Comparison of ENCODE assay signal across 8 cellular contexts in genomic region chr10:124461642-124462347, GRCh38. TPM values are rescaled to one million over a fixed set of nuclear protein-coding genes. Genes with fewer than 3 reads are reported as not detected.
DNase-seq lines count a peak whose midpoint lies in the region; ATAC-seq and TF ChIP-seq lines count a peak whose summit lies in the region.

Gene LHPP, plus strand, starts transcription at chr10:124461823. Its CDS starts 40 bp downstream, at chr10:124461863.

- intact Hi-C loops in tibial artery (cut with DNase I; ENCODE audit: low total_unique reads), result loop anchor here (2.0 kb wide), 1 partner anchor 41 kb away; no protein-coding TSS in a partner anchor

- H3K18ac ChIP-seq in trophoblast cell (ENCODE audit: low read length), result peak within 1 kb of the TSS; percentile 99

- H3K79me2 ChIP-seq in trophoblast cell (ENCODE audit: control insufficient read depth, insufficient read depth, low read length, poor library complexity), result peaks cover 2% of the 10 kb centered on the region

- peaks cover 9% of the 10 kb centered on the region for H3K27me3 Mint-ChIP-seq in activated naive CD8-positive, alpha-beta T cell treated with anti-CD3 and anti-CD28 coated beads, Interleukin-2, amount 10 ng/mL, durations not matched to agents 7 days and 5 days

- H3K27ac Mint-ChIP-seq in activated naive CD8-positive, alpha-beta T cell treated with anti-CD3 and anti-CD28 coated beads, Interleukin-2, amount 10 ng/mL, durations not matched to agents 7 days and 5 days, result peak within 1 kb of the TSS; percentile 99

- H4K8ac ChIP-seq in trophoblast cell (ENCODE audit: low read depth, low read length), result peak within 1 kb of the TSS; percentile 97

- peaks cover 6% of the 10 kb centered on the region for H3K36me3 Mint-ChIP-seq in activated naive CD8-positive, alpha-beta T cell treated with anti-CD3 and anti-CD28 coated beads, Interleukin-2, amount 10 ng/mL, durations not matched to agents 7 days and 5 days

- peak within 1 kb of the TSS; percentile 99 for H4K12ac ChIP-seq in trophoblast cell (ENCODE audit: low read depth, low read length)

- H3K79me1 ChIP-seq in trophoblast cell (ENCODE audit: low read length), result peaks cover 9% of the 10 kb centered on the region

- peaks cover 22% of the 10 kb centered on the region for H3K4me1 Mint-ChIP-seq in activated naive CD8-positive, alpha-beta T cell treated with anti-CD3 and anti-CD28 coated beads, Interleukin-2, amount 10 ng/mL, durations not matched to agents 7 days and 5 days

- H2BK5ac ChIP-seq in trophoblast cell (ENCODE audit: low read depth, low read length, poor library complexity), result peak within 1 kb of the TSS; percentile 86

- H3K23ac ChIP-seq in trophoblast cell (ENCODE audit: low read length), result no peak within 1 kb of the TSS

- ATAC-seq in activated naive CD8-positive, alpha-beta T cell treated with anti-CD3 and anti-CD28 coated beads, Interleukin-2, amount 10 ng/mL, durations not matched to agents 7 days and 5 days (ENCODE audit: low read depth), result peak; percentile 96

- no CpG with 5 or more reads among the region's 81 CpGs for WGBS in trophoblast cell (ENCODE audit: extremely low coverage, insufficient coverage, insufficient read length)

- H2BK12ac ChIP-seq in trophoblast cell (ENCODE audit: low read length), result peak within 1 kb of the TSS; percentile 17

- peak within 1 kb of the TSS; percentile 93 for H2BK120ac ChIP-seq in trophoblast cell (ENCODE audit: insufficient read depth, low read length, poor library complexity)

- no peak within 1 kb of the TSS for H2AK5ac ChIP-seq in trophoblast cell (ENCODE audit: low read length)

- peak within 1 kb of the TSS; percentile 94 for H3K4ac ChIP-seq in trophoblast cell (ENCODE audit: low read depth, low read length)

- peak within 1 kb of the TSS; percentile 95 for H3K4me2 ChIP-seq in trophoblast cell (ENCODE audit: low read length)

- H3K27me3 ChIP-seq in cardiac muscle cell (no peaks in the 10 kb centered on the region), trophoblast cell (ENCODE audit: insufficient read depth, low read length) (no peaks in the 10 kb centered on the region), tibial artery (peaks cover 0 to under 1% of the 10 kb centered on the region in 2 donors)

- 0 out of 2 replicates have a peak, but pooled peaks have one; percentile 19 for TF ChIP-seq CTCF in LNCaP clone FGC (IDR thresholded peaks at IDR 0.05; ENCODE audit: control insufficient read depth, extremely low read depth, insufficient read depth)
- TF ChIP-seq CTCF in cardiac muscle cell (IDR thresholded peaks at IDR 0.05; ENCODE audit: low read depth, low read length), result peak; percentile 2
- peak; percentile 50 to 57 for TF ChIP-seq CTCF in tibial artery (IDR thresholded peaks at IDR 0.05)

- peak within 1 kb of the TSS; percentile 83 for H3K9ac ChIP-seq in trophoblast cell (ENCODE audit: low read length)

- H3K9me3 Mint-ChIP-seq in activated naive CD8-positive, alpha-beta T cell treated with anti-CD3 and anti-CD28 coated beads, Interleukin-2, amount 10 ng/mL, durations not matched to agents 7 days and 5 days, result no peaks in the 10 kb centered on the region

- no peaks in the 10 kb centered on the region for H3K9me3 ChIP-seq in cardiac muscle cell (ENCODE audit: low read depth)
- H3K9me3 ChIP-seq in trophoblast cell (ENCODE audit: insufficient read depth, low read depth, low read length), result no peaks in the 10 kb centered on the region
- H3K9me3 ChIP-seq in tibial artery, result no peaks in the 10 kb centered on the region

- H3K4me3 Mint-ChIP-seq in activated naive CD8-positive, alpha-beta T cell treated with anti-CD3 and anti-CD28 coated beads, Interleukin-2, amount 10 ng/mL, durations not matched to agents 7 days and 5 days, result peak within 1 kb of the TSS; percentile 98

- peak within 1 kb of the TSS; percentile 99 for H3K14ac ChIP-seq in trophoblast cell (ENCODE audit: low read length)

- H3K4me1 ChIP-seq in cardiac muscle cell (ENCODE audit: low read depth) (peaks cover 25% of the 10 kb centered on the region), trophoblast cell (ENCODE audit: control insufficient read depth in 1 of 2, insufficient read depth in 2 of 2, low read length in 2 of 2) (peaks cover 17 to 18% of the 10 kb centered on the region in 2 experiments), tibial artery (peaks cover 0 to 6% (median 0%) of the 10 kb centered on the region in 4 donors)

- POLR2A ChIA-PET in activated naive CD8-positive, alpha-beta T cell treated with anti-CD3 and anti-CD28 coated beads, Interleukin-2, amount 10 ng/mL, durations not matched to agents 7 days and 5 days (lab: Charles Lee), result interaction anchor here (0.6 to 1.5 kb wide), 6 partner anchors 11 to 455 kb away, joined by 3 to 5 read pairs (median 3); partner anchors contain the start of gene NKX1-2

- H3K36me3 ChIP-seq in cardiac muscle cell (no peaks in the 10 kb centered on the region), trophoblast cell (ENCODE audit: control insufficient read depth in 1 of 2, insufficient read depth in 2 of 2, low read length in 2 of 2) (no peaks in the 10 kb centered on the region), tibial artery (no peaks in the 10 kb centered on the region)

- H4K91ac ChIP-seq in trophoblast cell (ENCODE audit: low read depth, low read length), result peak within 1 kb of the TSS; percentile 97

- peak within 1 kb of the TSS; percentile 86 for H3K27ac ChIP-seq in cardiac muscle cell
- peak within 1 kb of the TSS; percentile 70 for H3K27ac ChIP-seq in trophoblast cell (ENCODE audit: low read depth, low read length)
- peak within 1 kb of the TSS; percentile 70 to 83 for H3K27ac ChIP-seq in tibial artery

- H3K4me3 ChIP-seq in LNCaP clone FGC (ENCODE audit: low read depth, low read length) (peak within 1 kb of the TSS; percentile 51), cardiac muscle cell (peak within 1 kb of the TSS; percentile 91), trophoblast cell (ENCODE audit: low read depth, low read length) (peak within 1 kb of the TSS; percentile 100), tibial artery (peak within 1 kb of the TSS; percentile 63 to 77)

- peak within 1 kb of the TSS; percentile 100 for H2AFZ ChIP-seq in trophoblast cell (ENCODE audit: insufficient read depth, low read length, poor library complexity)

- DNase-seq in GM04504 (ENCODE audit: low read depth) (peak; percentile 42), H4 (ENCODE audit: low spot score) (peak; percentile 54), LNCaP clone FGC (ENCODE audit: low read depth) (no peak), SKM-1 treated with dmso at 0.1 percent for 144 hours (lab: John Stamatoyannopoulos, UW; ENCODE audit: unreplicated experiment) (peak; percentile 64), cardiac muscle cell (ENCODE audit: low read depth in 1 of 2, low spot score in 1 of 2) (peak; percentile 84 to 86), trophoblast cell (peak; percentile 82 to 83), tibial artery (peak; percentile 84 to 90)
- DNase-seq in activated naive CD8-positive, alpha-beta T cell treated with anti-CD3 and anti-CD28 coated beads, Interleukin-2, amount 10 ng/mL, durations not matched to agents 7 days and 5 days, result peak; percentile 93

RNA-seq across cellular contexts. Expression of gene LHPP, which starts in this region (rescaled TPM):
- total RNA-seq in H4 (2014; rRNA removed; shearing (Covaris generic)), result 8.2 and 20.3 TPM in 2 replicates
- total RNA-seq in activated naive CD8-positive, alpha-beta T cell treated with anti-CD3 and anti-CD28 coated beads, Interleukin-2, amount 10 ng/mL, durations not matched to agents 7 days and 5 days, result 10 to 100 TPM; 21.4 to 24.3 TPM
- total RNA-seq in cardiac muscle cell, result 18.6 and 40.6 TPM in 2 replicates
- 19.1 and 23.7 TPM in 2 replicates for polyA plus RNA-seq in cardiac muscle cell
- polyA plus RNA-seq in trophoblast cell (2013), result 7.4 and 7.6 TPM in 2 replicates

Comparison
In these comparisons a context has a peak if more than half of its experiments do, and no peak if none do; other contexts are left out.
1. CTCF ChIP-seq: peak in every context shown above with its lines; median percentile 54 in tibial artery; 19 in LNCaP clone FGC; 2 in cardiac muscle cell.